ENCODE assay signal across 8 cellular contexts in genomic region chr1:41516168-41516961, GRCh38. TPM values are rescaled to one million over a fixed set of nuclear protein-coding genes. Genes with fewer than 3 reads are reported as not detected.
DNase-seq lines count a peak whose midpoint lies in the region; ATAC-seq and TF ChIP-seq lines count a peak whose summit lies in the region.

No MANE protein-coding gene starts in this region.

- DNase-seq in BJ (ENCODE audit: low read depth) (no peak), Panc1 (ENCODE audit: low read depth, low spot score) (no peak), fibroblast of the conjunctiva (ENCODE audit: low read depth) (peak; percentile 81), nephron progenitor cell (peak; percentile 94)
- DNase-seq in activated T-helper 2 cell treated with anti-CD3 and anti-CD28 coated beads, Interferon-gamma antibody, Interleukin-2, Interleukin-4, amounts not matched to agents 10 μg/mL and 5 μg/mL and 100 μg/mL, durations not matched to agents 14 hours and 24 hours and 36 hours (ENCODE audit: low spot score), result peak; percentile 44
- DNase-seq in stimulated activated naive CD4-positive, alpha-beta T cell treated with Interleukin-2 at 50 U/mL for 16 hours (lab: John Stamatoyannopoulos, UW), result peak; percentile 28

- CTCF ChIA-PET in BJ (lab: Yijun Ruan, JAX) (interaction anchor here (0.6 to 4.8 kb wide), 29 partner anchors 9 to 657 kb away, joined by 3 to 23 read pairs (median 4); partner anchors contain the start of gene EDN2), Panc1 (lab: Charles Lee) (interaction anchor here (0.6 to 1.5 kb wide), 3 partner anchors 57 to 304 kb away, joined by 3 to 6 read pairs (median 3); no protein-coding TSS in a partner anchor)

- H3K27me3 ChIP-seq in BJ (ENCODE audit: control insufficient read depth, insufficient read depth, low read length), result no peaks in the 10 kb centered on the region
- no peaks in the 10 kb centered on the region for H3K27me3 ChIP-seq in Panc1 (ENCODE audit: control insufficient read depth, insufficient read depth, low read length)

- no peak overlapping the region for H3K27ac ChIP-seq in Panc1 (ENCODE audit: low read length)

- intact Hi-C loops in Panc1 (cut with micrococcal nuclease; ENCODE audit: unreplicated experiment), result no loop called here
- intact Hi-C loops in activated T-helper 2 cell treated with anti-CD3 and anti-CD28 coated beads, Interferon-gamma antibody, Interleukin-2, Interleukin-4, amounts not matched to agents 10 μg/mL and 5 μg/mL and 100 μg/mL, durations not matched to agents 14 hours and 24 hours and 36 hours (cut with micrococcal nuclease), result no loop called here

- no peaks in the 10 kb centered on the region for H3K27me3 Mint-ChIP-seq in activated T-helper 2 cell treated with anti-CD3 and anti-CD28 coated beads, Interferon-gamma antibody, Interleukin-2, Interleukin-4, amounts not matched to agents 10 μg/mL and 5 μg/mL and 100 μg/mL, durations not matched to agents 14 hours and 24 hours and 36 hours (ENCODE audit: low read depth)
- peaks cover 10% of the 10 kb centered on the region for H3K27me3 Mint-ChIP-seq in nephron progenitor cell (ENCODE audit: low read depth, poor library complexity)

- no TSS peak for BruUV-seq in Panc1 (replicated peaks; lab: Mats Ljungman, UMichigan)

- no peaks in the 10 kb centered on the region for H3K9me3 ChIP-seq in Panc1 (ENCODE audit: control insufficient read depth, insufficient read depth, low read depth, low read length)

- TF ChIP-seq CTCF in BJ (IDR thresholded peaks at IDR 0.05; ENCODE audit: insufficient read depth, low read depth, low read length) (peak; percentile 85), Panc1 (IDR thresholded peaks at IDR 0.05) (peak; percentile 96), nephron progenitor cell (IDR thresholded peaks at IDR 0.05) (peak; percentile 87)

- TF ChIP-seq RAD21 in Ishikawa (IDR thresholded peaks at IDR 0.05; ENCODE audit: low read depth), result peak; percentile 70

- H3K4me3 ChIP-seq in BJ (ENCODE audit: low read depth, low read length) (peak overlapping the region; percentile 31), Panc1 (ENCODE audit: low read depth in 2 of 2, low read length in 2 of 2) (peak overlapping the region; percentile 18 to 52)

- no peak for TF ChIP-seq EP300 in Ishikawa (IDR thresholded peaks at IDR 0.05; ENCODE audit: borderline replicate concordance)

- in situ Hi-C loops in Panc1 (cut with HindIII; ENCODE audit: low pct_unique_long_range_greater_than_20kb, low sequenced_read_pairs), result no loop called here

- peaks cover 1% of the 10 kb centered on the region; the same call in 1 of the 2 replicates for H3K36me3 ChIP-seq in BJ (ENCODE audit: control insufficient read depth, insufficient read depth, low read length)
- H3K36me3 ChIP-seq in Panc1 (ENCODE audit: control insufficient read depth, insufficient read depth, low read length), result no peaks in the 10 kb centered on the region

- no peak overlapping the region for H3K27ac Mint-ChIP-seq in activated T-helper 2 cell treated with anti-CD3 and anti-CD28 coated beads, Interferon-gamma antibody, Interleukin-2, Interleukin-4, amounts not matched to agents 10 μg/mL and 5 μg/mL and 100 μg/mL, durations not matched to agents 14 hours and 24 hours and 36 hours
- no peak overlapping the region for H3K27ac Mint-ChIP-seq in nephron progenitor cell

- H3K36me3 Mint-ChIP-seq in activated T-helper 2 cell treated with anti-CD3 and anti-CD28 coated beads, Interferon-gamma antibody, Interleukin-2, Interleukin-4, amounts not matched to agents 10 μg/mL and 5 μg/mL and 100 μg/mL, durations not matched to agents 14 hours and 24 hours and 36 hours (ENCODE audit: low read depth), result peaks cover 60% of the 10 kb centered on the region
- H3K36me3 Mint-ChIP-seq in nephron progenitor cell (ENCODE audit: low read depth), result no peaks in the 10 kb centered on the region

- peak; percentile 79 for ATAC-seq in GM19395 (IDR thresholded peaks at IDR 0.05; ENCODE audit: unreplicated experiment)
- peak; percentile 94 for ATAC-seq in Panc1

- no peak overlapping the region for H3K4me3 Mint-ChIP-seq in activated T-helper 2 cell treated with anti-CD3 and anti-CD28 coated beads, Interferon-gamma antibody, Interleukin-2, Interleukin-4, amounts not matched to agents 10 μg/mL and 5 μg/mL and 100 μg/mL, durations not matched to agents 14 hours and 24 hours and 36 hours (ENCODE audit: low read depth)
- peak overlapping the region; percentile 74 for H3K4me3 Mint-ChIP-seq in nephron progenitor cell

- H3K9me3 Mint-ChIP-seq in activated T-helper 2 cell treated with anti-CD3 and anti-CD28 coated beads, Interferon-gamma antibody, Interleukin-2, Interleukin-4, amounts not matched to agents 10 μg/mL and 5 μg/mL and 100 μg/mL, durations not matched to agents 14 hours and 24 hours and 36 hours, result no peaks in the 10 kb centered on the region
- H3K9me3 Mint-ChIP-seq in nephron progenitor cell, result no peaks in the 10 kb centered on the region

- peaks cover 9% of the 10 kb centered on the region for H3K4me1 ChIP-seq in Panc1 (ENCODE audit: control insufficient read depth, insufficient read depth, low read length)

- peaks cover 5% of the 10 kb centered on the region for H3K4me1 Mint-ChIP-seq in activated T-helper 2 cell treated with anti-CD3 and anti-CD28 coated beads, Interferon-gamma antibody, Interleukin-2, Interleukin-4, amounts not matched to agents 10 μg/mL and 5 μg/mL and 100 μg/mL, durations not matched to agents 14 hours and 24 hours and 36 hours (ENCODE audit: low read depth)
- H3K4me1 Mint-ChIP-seq in nephron progenitor cell, result peaks cover 19% of the 10 kb centered on the region

- POLR2A ChIA-PET in BJ (lab: Charles Lee) (interaction anchor here (0.6 kb wide), 1 partner anchor 534 kb away, joined by 4 read pairs; no protein-coding TSS in a partner anchor), Panc1 (lab: Charles Lee) (no interaction called here)

TF ChIP-seq in Ishikawa, 13 proteins besides CTCF, POLR2A, EP300 and RAD21:
- 0 out of 2 replicates have a peak, but pooled peaks have one; percentile 37 for TF ChIP-seq YY1 (IDR thresholded peaks at IDR 0.05; ENCODE audit: low read depth)
- no peak for TF ChIP-seq ZBTB7A (IDR thresholded peaks at IDR 0.05; ENCODE audit: low read depth)
- TF ChIP-seq NFIC (IDR thresholded peaks at IDR 0.05), result peak; percentile 80
- no peak for TF ChIP-seq CREB1 (IDR thresholded peaks at IDR 0.05; ENCODE audit: low read depth)
- TF ChIP-seq, protein P1, sequence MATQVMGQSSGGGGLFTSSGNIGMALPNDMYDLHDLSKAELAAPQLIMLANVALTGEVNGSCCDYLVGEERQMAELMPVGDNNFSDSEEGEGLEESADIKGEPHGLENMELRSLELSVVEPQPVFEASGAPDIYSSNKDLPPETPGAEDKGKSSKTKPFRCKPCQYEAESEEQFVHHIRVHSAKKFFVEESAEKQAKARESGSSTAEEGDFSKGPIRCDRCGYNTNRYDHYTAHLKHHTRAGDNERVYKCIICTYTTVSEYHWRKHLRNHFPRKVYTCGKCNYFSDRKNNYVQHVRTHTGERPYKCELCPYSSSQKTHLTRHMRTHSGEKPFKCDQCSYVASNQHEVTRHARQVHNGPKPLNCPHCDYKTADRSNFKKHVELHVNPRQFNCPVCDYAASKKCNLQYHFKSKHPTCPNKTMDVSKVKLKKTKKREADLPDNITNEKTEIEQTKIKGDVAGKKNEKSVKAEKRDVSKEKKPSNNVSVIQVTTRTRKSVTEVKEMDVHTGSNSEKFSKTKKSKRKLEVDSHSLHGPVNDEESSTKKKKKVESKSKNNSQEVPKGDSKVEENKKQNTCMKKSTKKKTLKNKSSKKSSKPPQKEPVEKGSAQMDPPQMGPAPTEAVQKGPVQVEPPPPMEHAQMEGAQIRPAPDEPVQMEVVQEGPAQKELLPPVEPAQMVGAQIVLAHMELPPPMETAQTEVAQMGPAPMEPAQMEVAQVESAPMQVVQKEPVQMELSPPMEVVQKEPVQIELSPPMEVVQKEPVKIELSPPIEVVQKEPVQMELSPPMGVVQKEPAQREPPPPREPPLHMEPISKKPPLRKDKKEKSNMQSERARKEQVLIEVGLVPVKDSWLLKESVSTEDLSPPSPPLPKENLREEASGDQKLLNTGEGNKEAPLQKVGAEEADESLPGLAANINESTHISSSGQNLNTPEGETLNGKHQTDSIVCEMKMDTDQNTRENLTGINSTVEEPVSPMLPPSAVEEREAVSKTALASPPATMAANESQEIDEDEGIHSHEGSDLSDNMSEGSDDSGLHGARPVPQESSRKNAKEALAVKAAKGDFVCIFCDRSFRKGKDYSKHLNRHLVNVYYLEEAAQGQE (IDR thresholded peaks at IDR 0.05; ENCODE audit: low read depth), result peak; percentile 71

RNA-seq across cellular contexts. Expression of gene EDN2, which starts 31.9 kb away (rescaled TPM):
- polyA plus RNA-seq in BJ (2011; rRNA removed), result 0.06 TPM in 1 of 2 replicates, not detected in the other
- not detected in 2 replicates for polyA minus RNA-seq in BJ (2011; rRNA and poly(A)+ RNA removed)
- not detected for total RNA-seq in Panc1 (2021; ENCODE audit: unreplicated experiment)
- 0.24 TPM for polyA plus RNA-seq in Panc1 (2012; ENCODE audit: insufficient read length)
- total RNA-seq in activated T-helper 2 cell treated with anti-CD3 and anti-CD28 coated beads, Interferon-gamma antibody, Interleukin-2, Interleukin-4, amounts not matched to agents 10 μg/mL and 5 μg/mL and 100 μg/mL, durations not matched to agents 14 hours and 24 hours and 36 hours, result not detected in 2 replicates

Comparison
In these comparisons a context has a peak if more than half of its experiments do, and no peak if none do; other contexts are left out.
1. DNase-seq: peak in activated T-helper 2 cell treated with anti-CD3 and anti-CD28 coated beads, Interferon-gamma antibody, Interleukin-2, Interleukin-4, amounts not matched to agents 10 μg/mL and 5 μg/mL and 100 μg/mL, durations not matched to agents 14 hours and 24 hours and 36 hours (single experiment), fibroblast of the conjunctiva (single experiment), nephron progenitor cell (single experiment) and stimulated activated naive CD4-positive, alpha-beta T cell treated with Interleukin-2 at 50 U/mL for 16 hours (single experiment); none in BJ (single experiment) and Panc1 (single experiment).
2. Peak in every context shown above with its lines, with median percentiles within 50 percentile points of each other: CTCF ChIP-seq.